In the genomic region with DNA sequence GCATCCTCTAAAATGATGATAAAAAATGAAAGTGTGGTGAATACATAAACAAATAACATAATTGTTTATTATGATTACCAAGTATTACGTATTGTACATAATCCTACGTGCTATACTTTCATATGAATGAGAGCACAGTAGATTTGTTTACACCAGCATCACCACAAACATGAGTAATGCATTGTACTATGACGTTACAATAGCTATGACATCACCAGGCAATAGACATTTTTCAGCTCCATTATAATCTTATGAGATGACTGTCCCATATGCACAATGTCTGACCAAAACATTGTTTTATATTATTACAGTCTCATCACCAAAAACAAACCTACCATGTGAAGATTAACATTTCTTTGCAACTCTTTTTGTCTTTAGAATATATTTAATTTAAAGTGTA, we compare ENCODE assay signal across 35 cellular contexts.
"Had no signal": no experiment of that assay in that cellular context is flagged by ENCODE, and none has a peak within 500 bp of the region (broad histone marks: within the 10 kb centered on the region; RNA-seq: fewer than 3 reads in every experiment).

No MANE protein-coding gene starts in this region.

- H3K27ac Mint-ChIP-seq: activated CD4-positive, alpha-beta memory T cell treated with anti-CD3 and anti-CD28 coated beads for 36 hours; activated CD4-positive, alpha-beta T cell treated with anti-CD3 and anti-CD28 coated beads, Interleukin-2, amount 10 ng/mL, durations not matched to agents 24 days and 14 days; activated T-helper 17 cell treated with anti-CD3 and anti-CD28 coated beads, Interleukin-2, amount 50 U/mL, for 72 hours; dendritic cell treated with granulocyte-macrophage colony-stimulating factor and Interleukin-4, amounts not matched to agents 40 ng/mL and 50 ng/mL, for 4 days; endodermal cell; memory B cell; naive thymus-derived CD4-positive, alpha-beta T cell; progenitor cell of endocrine pancreas; stimulated activated naive B cell treated with anti-CD40 and anti-IgM and Interleukin-4, amounts not matched to agents 10 μg/mL and 1 μg/mL and 100 μg/mL, for 72 hours; T-helper 1 cell treated with Interleukin-12 subunit alpha and Interleukin-12 subunit beta and Interleukin-4 antibody, amounts not matched to agents 30 μg/mL and 1 μg/mL, for 36 hours had no signal

- H3K4me1 ChIP-seq: breast epithelium, gastroesophageal sphincter, stomach, upper lobe of right lung had no signal

- FAIRE-seq: TTC549 had no signal

- H3K4me3 ChIP-seq: breast epithelium, esophagus muscularis mucosa, gastroesophageal sphincter, hepatocyte, ovary, sigmoid colon, smooth muscle cell, stomach, suprapubic skin, tibial artery, upper lobe of right lung had no signal

- ATAC-seq: activated CD4-positive, CD25-positive, alpha-beta regulatory T cell treated with anti-CD3 and anti-CD28 coated beads, Interleukin-2, amount 50 U/mL, for 24 hours; activated T-cell treated with anti-CD3 and anti-CD28 coated beads, Interleukin-2, amount 50 U/mL, for 4 hours; activated T-helper 17 cell treated with anti-CD3 and anti-CD28 coated beads, Interleukin-2, amount 50 U/mL, for 72 hours; gastroesophageal sphincter; left cardiac atrium; naive thymus-derived CD4-positive, alpha-beta T cell; stimulated activated naive B cell treated with anti-CD40 and anti-IgM and Interleukin-4, amounts not matched to agents 10 μg/mL and 1 μg/mL and 100 μg/mL, for 72 hours; upper lobe of right lung had no signal

- H3K9me3 ChIP-seq: ovary, upper lobe of right lung had no signal

- H3K79me2 ChIP-seq: hepatocyte had no signal

- H3K27me3 Mint-ChIP-seq: activated CD4-positive, alpha-beta T cell treated with anti-CD3 and anti-CD28 coated beads, Interleukin-2, amount 10 ng/mL, durations not matched to agents 24 days and 14 days; activated T-helper 17 cell treated with anti-CD3 and anti-CD28 coated beads, Interleukin-2, amount 50 U/mL, for 72 hours; central memory CD8-positive, alpha-beta T cell; dendritic cell treated with granulocyte-macrophage colony-stimulating factor and Interleukin-4, amounts not matched to agents 40 ng/mL and 50 ng/mL, for 4 days; memory B cell; progenitor cell of endocrine pancreas; stimulated activated naive B cell treated with anti-CD40 and anti-IgM and Interleukin-4, amounts not matched to agents 10 μg/mL and 1 μg/mL and 100 μg/mL, for 72 hours had no signal

- H3K4me3 Mint-ChIP-seq: activated CD4-positive, alpha-beta memory T cell treated with anti-CD3 and anti-CD28 coated beads for 36 hours; activated CD4-positive, alpha-beta T cell treated with anti-CD3 and anti-CD28 coated beads, Interleukin-2, amount 10 ng/mL, durations not matched to agents 24 days and 14 days; activated T-cell treated with anti-CD3 and anti-CD28 coated beads, Interleukin-2, amount 50 U/mL, for 4 hours; activated T-helper 17 cell treated with anti-CD3 and anti-CD28 coated beads, Interleukin-2, amount 50 U/mL, for 72 hours; central memory CD8-positive, alpha-beta T cell; dendritic cell treated with granulocyte-macrophage colony-stimulating factor and Interleukin-4, amounts not matched to agents 40 ng/mL and 50 ng/mL, for 4 days; endodermal cell; memory B cell; naive thymus-derived CD4-positive, alpha-beta T cell; stimulated activated naive B cell treated with anti-CD40 and anti-IgM and Interleukin-4, amounts not matched to agents 10 μg/mL and 1 μg/mL and 100 μg/mL, for 72 hours; T-helper 1 cell treated with Interleukin-12 subunit alpha and Interleukin-12 subunit beta and Interleukin-4 antibody, amounts not matched to agents 30 μg/mL and 1 μg/mL, for 36 hours had no signal

- H3K4me2 ChIP-seq: hepatocyte, smooth muscle cell had no signal

- H3K36me3 ChIP-seq: breast epithelium, esophagus muscularis mucosa, gastroesophageal sphincter, ovary, sigmoid colon, stomach, suprapubic skin, tibial artery, upper lobe of right lung, WERI-Rb-1 had no signal

- H3K9me3 Mint-ChIP-seq: T-helper 1 cell treated with Interleukin-12 subunit alpha and Interleukin-12 subunit beta and Interleukin-4 antibody, amounts not matched to agents 30 μg/mL and 1 μg/mL, for 36 hours had no signal

- H3K4me1 Mint-ChIP-seq: activated CD4-positive, alpha-beta T cell treated with anti-CD3 and anti-CD28 coated beads, Interleukin-2, amount 10 ng/mL, durations not matched to agents 24 days and 14 days; activated T-helper 17 cell treated with anti-CD3 and anti-CD28 coated beads, Interleukin-2, amount 50 U/mL, for 72 hours; central memory CD8-positive, alpha-beta T cell; endodermal cell; memory B cell; naive thymus-derived CD4-positive, alpha-beta T cell; stimulated activated naive B cell treated with anti-CD40 and anti-IgM and Interleukin-4, amounts not matched to agents 10 μg/mL and 1 μg/mL and 100 μg/mL, for 72 hours had no signal

- DNase-seq: activated CD4-positive, alpha-beta memory T cell treated with anti-CD3 and anti-CD28 coated beads for 36 hours; activated CD4-positive, alpha-beta T cell treated with anti-CD3 and anti-CD28 coated beads, Interleukin-2, amount 10 ng/mL, durations not matched to agents 24 days and 14 days; activated CD8-positive, alpha-beta memory T cell treated with anti-CD3 and anti-CD28 coated beads, Interleukin-2, amount 50 U/mL, for 48 hours; activated gamma-delta T cell treated with Interleukin-2 at 50 U/mL for 16 hours; activated naive CD4-positive, alpha-beta T cell treated with anti-CD3 and anti-CD28 coated beads, Interleukin-2, amount 50 U/mL, for 16 hours; activated T-cell treated with anti-CD3 and anti-CD28 coated beads, Interleukin-2, amount 50 U/mL, for 4 hours; amygdala; endodermal cell; islet precursor cell; left cardiac atrium; midbrain; naive thymus-derived CD4-positive, alpha-beta T cell; ovary; sigmoid colon; stimulated activated CD4-positive, alpha-beta T cell treated with anti-CD3 and anti-CD28 coated beads, Interleukin-2, amount 100 ng/mL, for 24 hours; stimulated activated naive B cell treated with anti-CD40 and anti-IgM and Interleukin-4, amounts not matched to agents 10 μg/mL and 1 μg/mL and 100 μg/mL, for 72 hours; stomach; T-helper 9 cell; tibial artery; upper lobe of right lung; WERI-Rb-1 had no signal

- H3K36me3 Mint-ChIP-seq: activated CD4-positive, alpha-beta memory T cell treated with anti-CD3 and anti-CD28 coated beads for 36 hours; memory B cell; naive thymus-derived CD4-positive, alpha-beta T cell; stimulated activated naive B cell treated with anti-CD40 and anti-IgM and Interleukin-4, amounts not matched to agents 10 μg/mL and 1 μg/mL and 100 μg/mL, for 72 hours had no signal

- H3K27me3 ChIP-seq: breast epithelium, esophagus muscularis mucosa, gastroesophageal sphincter, hepatocyte, ovary, sigmoid colon, stomach, suprapubic skin, tibial artery, upper lobe of right lung had no signal

- H3K27ac ChIP-seq: breast epithelium, esophagus muscularis mucosa, gastroesophageal sphincter, hepatocyte, ovary, sigmoid colon, stomach, suprapubic skin, tibial artery, upper lobe of right lung, WERI-Rb-1 had no signal

- H2AFZ ChIP-seq: hepatocyte had no signal
